Comparison of ENCODE assay signal across 12 cellular contexts in genomic region chr15:44319385-44319784, GRCh38. TPM values are rescaled to one million over a fixed set of nuclear protein-coding genes. Genes with fewer than 3 reads are reported as not detected.
A peak's percentile ranks its signal among the peaks of the same experiment; 100 is the strongest.
DNase-seq lines count a peak whose midpoint lies in the region; ATAC-seq, FAIRE-seq and TF ChIP-seq lines count a peak whose summit lies in the region.
"Had no signal": no experiment of that assay in that cellular context is flagged by ENCODE, and none has a peak within 500 bp of the region (broad histone marks: within the 10 kb centered on the region; RNA-seq: fewer than 3 reads in every experiment).

No MANE protein-coding gene starts in this region.

- no peak overlapping the region for H3K18ac ChIP-seq in H1 (ENCODE audit: extremely low read depth, low read length)

- H4K91ac ChIP-seq in H1 (replicated peaks; ENCODE audit: insufficient read length, low read length) = no peak overlapping the region

- H3K27me3 ChIP-seq in H1 (replicated peaks in 1 of 4; ENCODE audit: control insufficient read depth in 3 of 4, extremely low read depth in 1 of 4, insufficient read depth in 3 of 4, low read length in 3 of 4) = no peaks in the 10 kb centered on the region
- H3K27me3 ChIP-seq in WERI-Rb-1 (ENCODE audit: insufficient read depth, low read depth, severe bottlenecking) = no peaks in the 10 kb centered on the region

- no peak overlapping the region for H2BK20ac ChIP-seq in H1 (ENCODE audit: low read length)

- H2BK15ac ChIP-seq in H1 (ENCODE audit: low read length) = no peak overlapping the region

- no peak overlapping the region for H2BK120ac ChIP-seq in H1 (replicated peaks; ENCODE audit: low read depth, low read length)

- H4K5ac ChIP-seq in H1 (ENCODE audit: insufficient read length, low read depth, low read length) = no peak overlapping the region

- no peak overlapping the region for H2AFZ ChIP-seq in H1 (ENCODE audit: low read length)

- H3K79me1 ChIP-seq in H1 (ENCODE audit: low read depth, low read length) = no peaks in the 10 kb centered on the region

- no peaks in the 10 kb centered on the region for H3K23me2 ChIP-seq in H1 (ENCODE audit: low read depth, low read length)

- no peak overlapping the region for H3K4me2 ChIP-seq in H1 (ENCODE audit: insufficient read depth in 1 of 2, low read depth in 2 of 2, low read length in 2 of 2)

- H3K27ac ChIP-seq in H1 (ENCODE audit: low read depth, low read length) (no peak overlapping the region), WERI-Rb-1 (no peak overlapping the region)

- H3K14ac ChIP-seq in H1 (ENCODE audit: insufficient read length) = no peak overlapping the region

- H2BK12ac ChIP-seq in H1 (ENCODE audit: low read depth, low read length) = no peak overlapping the region

- H4K8ac ChIP-seq in H1 (ENCODE audit: extremely low read depth, insufficient read depth, low read length) = no peak overlapping the region

- H3K4me1 ChIP-seq in H1 (replicated peaks in 1 of 4; ENCODE audit: control insufficient read depth in 3 of 4, insufficient read depth in 4 of 4, low read length in 3 of 4) = no peaks in the 10 kb centered on the region; a peak in 1 of 7 replicates

- WGBS in H1 (ENCODE audit: extremely low coverage in 1 of 2, insufficient coverage in 1 of 2, insufficient read length in 1 of 2, insufficient replicate concordance in 2 of 2, low coverage in 1 of 2, low lambda C conversion rate in 2 of 2, missing lambda C conversion rate in 1 of 2), 2 experiments = 79% methylated on average over 4 of the region's 4 CpGs; no CpG with 5 or more reads in 1 of the 2 experiments

- no peaks in the 10 kb centered on the region for H4K20me1 ChIP-seq in H1 (replicated peaks in 1 of 2; ENCODE audit: control insufficient read depth in 1 of 2, insufficient read depth in 2 of 2, low read length in 2 of 2)

- no peak overlapping the region for H3K23ac ChIP-seq in H1 (ENCODE audit: insufficient read length)

- TF ChIP-seq CTCF in H1 (IDR thresholded peaks at IDR 0.05; ENCODE audit: control extremely low read depth in 1 of 3, insufficient read depth in 1 of 3, low read depth in 1 of 3, low read length in 3 of 3) (peak; percentile 44 to 46 (median 45); a peak in 3 of 4 replicates), WERI-Rb-1 (IDR thresholded peaks at IDR 0.05; ENCODE audit: low read depth, low read length) (no peak), D721Med (IDR thresholded peaks at IDR 0.05; ENCODE audit: insufficient read depth, missing control alignments) (no peak)

- FAIRE-seq in H1 (lab: Jason Lieb, UNC) = no peak
- FAIRE-seq in D721Med (lab: Jason Lieb, UNC) = no peak
- FAIRE-seq: endometrium had no signal

- ATAC-seq in GM18517 (IDR thresholded peaks at IDR 0.05; ENCODE audit: unreplicated experiment) = peak; percentile 93
- ATAC-seq in GM21515 (IDR thresholded peaks at IDR 0.05; ENCODE audit: unreplicated experiment) = peak; percentile 69
- peak; percentile 86 for ATAC-seq in HG03354 (IDR thresholded peaks at IDR 0.05; ENCODE audit: poor library complexity, severe bottlenecking, unreplicated experiment)
- ATAC-seq in GM19328 (IDR thresholded peaks at IDR 0.05; ENCODE audit: unreplicated experiment) = no peak

- no peak overlapping the region for H2AK5ac ChIP-seq in H1 (ENCODE audit: low read depth, low read length)

- no peak for TF ChIP-seq EP300 in H1 (IDR thresholded peaks at IDR 0.05; ENCODE audit: borderline replicate concordance in 1 of 2, low read depth in 2 of 2, low read length in 2 of 2)

- POLR2A ChIA-PET in H1 (lab: Charles Lee; ENCODE audit: partially characterized antibody) = interaction anchor here (0.6 kb wide), 2 partner anchors 13 to 28 kb away, joined by 3 to 4 read pairs; no protein-coding TSS in a partner anchor

- TF ChIP-seq RAD21 in H1 (IDR thresholded peaks at IDR 0.05 in 1 of 2, conservative IDR thresholded peaks at IDR 0.05 in 1 of 2; ENCODE audit: low read depth in 2 of 2, low read length in 2 of 2) = peak; percentile 53 to 63

- H3K9me3 ChIP-seq in H1 (ENCODE audit: insufficient read depth in 2 of 2, low read depth in 1 of 2, low read length in 1 of 2) (no peaks in the 10 kb centered on the region), WERI-Rb-1 (ENCODE audit: severe bottlenecking) (no peaks in the 10 kb centered on the region)

- H3K36me3 ChIP-seq in H1 (ENCODE audit: control insufficient read depth in 2 of 4, insufficient read depth in 4 of 4, low read length in 3 of 4) (no peaks in the 10 kb centered on the region), WERI-Rb-1 (no peaks in the 10 kb centered on the region)

- H3K9ac ChIP-seq in H1 (replicated peaks in 1 of 4; ENCODE audit: extremely low read depth in 1 of 4, low read depth in 3 of 4, low read length in 3 of 4) = no peak overlapping the region

- H3K4me3 ChIP-seq in H1 (ENCODE audit: extremely low read depth in 1 of 4, insufficient read depth in 2 of 4, low read depth in 3 of 4, low read length in 4 of 4) = no peak overlapping the region
- H3K4me3 ChIP-seq in WERI-Rb-1 (ENCODE audit: low read depth, low read length) = no peak overlapping the region

- CTCF ChIA-PET in H1 (lab: Charles Lee; ENCODE audit: partially characterized antibody) = interaction anchor here (1.0 to 1.8 kb wide), 13 partner anchors 8 to 146 kb away, joined by 3 to 5 read pairs (median 4); no protein-coding TSS in a partner anchor

- H3K4ac ChIP-seq in H1 (replicated peaks; ENCODE audit: insufficient read length, low read depth, low read length) = no peak overlapping the region

- no peak for TF ChIP-seq POLR2A in H1 (IDR thresholded peaks at IDR 0.05; ENCODE audit: control extremely low read depth in 1 of 2, low read depth in 2 of 2, low read length in 2 of 2)

- no peak overlapping the region for H2BK5ac ChIP-seq in H1 (ENCODE audit: low read depth, low read length)

- DNase-seq in H1 (ENCODE audit: low read depth in 1 of 2, low spot score in 2 of 2) (no peak), WERI-Rb-1 (no peak), D721Med (ENCODE audit: insufficient read length, low spot score) (no peak), A172 (ENCODE audit: low spot score) (no peak)
- DNase-seq: activated naive CD4-positive, alpha-beta T cell; DMS79 treated with DMSO at 0.1 percent for 48 hours; NCI-H345 had no signal

- no peaks in the 10 kb centered on the region for H3K79me2 ChIP-seq in H1 (ENCODE audit: control insufficient read depth in 1 of 2, insufficient read depth in 2 of 2, low read length in 2 of 2)

- H3K56ac ChIP-seq in H1 (replicated peaks; ENCODE audit: insufficient read length, low read depth, low read length) = no peak overlapping the region

TF ChIP-seq in H1, 55 proteins besides CTCF, POLR2A, EP300 and RAD21 (continues in another document):
- no peak for TF ChIP-seq RNF2 (IDR thresholded peaks at IDR 0.05; ENCODE audit: borderline replicate concordance, low read depth, low read length, missing control alignments, poor library complexity, severe bottlenecking)
- TF ChIP-seq SIX5 (IDR thresholded peaks at IDR 0.05; ENCODE audit: low read depth, low read length) = no peak
- TF ChIP-seq SRF (IDR thresholded peaks at IDR 0.05; ENCODE audit: low read depth, low read length) = no peak

RNA-seq across cellular contexts. Expression of gene GOLM2, which starts 30.9 kb away (rescaled TPM):
- total RNA-seq in H1 (2021; fragmentation: NEBNext Ultra II Directional; extraction: Animal tissue kit (Norgen Biotek cat#: 25700)) = 35.4 and 41.2 TPM in 2 replicates
- polyA plus RNA-seq in H1 (2011; rRNA removed) = 8.7 and 9.1 TPM in 2 replicates
- polyA plus RNA-seq in H1 (2011; cell fraction: cytosol; rRNA removed) = 10.8 TPM
- 17.4 TPM for polyA plus RNA-seq in H1 (2011; cell fraction: nucleus; rRNA removed)
- polyA plus RNA-seq in H1 (2012, experiment 1 of 2) = 13.5 to 28.6 TPM (median 15.2 TPM) in 4 replicates
- polyA plus RNA-seq in H1 (2012, experiment 2 of 2) = 3.8 TPM
- polyA plus RNA-seq in H1 (2013, experiment 1 of 2) = 43.5 TPM
- 44.3 TPM for polyA plus RNA-seq in H1 (2013, experiment 2 of 2)
- polyA minus RNA-seq in H1 (2011; rRNA and poly(A)+ RNA removed) = 11.0 and 17.1 TPM in 2 replicates
- 16.0 TPM for polyA minus RNA-seq in H1 (2011; cell fraction: cytosol; rRNA and poly(A)+ RNA removed)
- 28.5 TPM for polyA minus RNA-seq in H1 (2011; cell fraction: nucleus; rRNA and poly(A)+ RNA removed)
- total RNA-seq in A172 (2014; rRNA removed; shearing (Covaris generic)) = 141 and 160 TPM in 2 replicates

Comparison
In these comparisons a context has a peak if more than half of its experiments do, and no peak if none do; other contexts are left out.
1. CTCF ChIP-seq: peak in H1 (3 of 3); none in WERI-Rb-1 (single experiment) and D721Med (single experiment).